Comparison of ENCODE assay signal across 1 cellular context in the genomic region with DNA sequence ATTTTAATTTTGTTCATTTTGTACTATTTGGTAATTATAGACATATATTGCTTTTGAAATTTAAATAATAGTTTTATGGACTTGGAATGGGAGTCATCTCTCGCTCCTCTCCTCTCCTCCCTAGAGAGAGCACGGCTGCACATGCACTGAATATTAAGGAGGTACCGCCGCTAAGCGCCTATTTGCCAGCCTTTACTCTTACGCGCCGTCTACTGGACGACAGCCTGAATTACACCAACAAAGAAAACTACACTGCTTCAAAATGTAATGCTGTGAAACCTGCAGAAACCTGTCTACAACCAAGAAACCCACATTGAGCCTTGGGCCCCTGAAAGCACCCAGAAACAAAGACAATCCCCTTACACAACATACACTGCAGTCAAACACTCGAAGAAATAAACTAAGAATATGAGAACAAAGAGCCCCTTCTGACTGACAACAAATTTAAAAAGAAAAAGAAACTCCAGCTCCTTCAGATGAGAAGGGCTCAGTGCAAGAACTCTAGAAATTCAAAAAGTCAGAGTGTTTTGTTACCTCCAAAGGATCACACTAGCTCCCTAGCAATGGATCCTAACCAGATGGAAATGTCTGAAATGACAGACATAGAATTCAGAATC.
TF ChIP-seq lines count a peak whose summit lies in the region.

No MANE protein-coding gene starts in this region.

TF ChIP-seq in GM23338, 12 proteins besides CTCF, POLR2A, EP300 and RAD21 (continued from another document):
- no peak for TF ChIP-seq ZNF114 (CRISPR knock-in tag; IDR thresholded peaks at IDR 0.05)
- TF ChIP-seq, protein P1, sequence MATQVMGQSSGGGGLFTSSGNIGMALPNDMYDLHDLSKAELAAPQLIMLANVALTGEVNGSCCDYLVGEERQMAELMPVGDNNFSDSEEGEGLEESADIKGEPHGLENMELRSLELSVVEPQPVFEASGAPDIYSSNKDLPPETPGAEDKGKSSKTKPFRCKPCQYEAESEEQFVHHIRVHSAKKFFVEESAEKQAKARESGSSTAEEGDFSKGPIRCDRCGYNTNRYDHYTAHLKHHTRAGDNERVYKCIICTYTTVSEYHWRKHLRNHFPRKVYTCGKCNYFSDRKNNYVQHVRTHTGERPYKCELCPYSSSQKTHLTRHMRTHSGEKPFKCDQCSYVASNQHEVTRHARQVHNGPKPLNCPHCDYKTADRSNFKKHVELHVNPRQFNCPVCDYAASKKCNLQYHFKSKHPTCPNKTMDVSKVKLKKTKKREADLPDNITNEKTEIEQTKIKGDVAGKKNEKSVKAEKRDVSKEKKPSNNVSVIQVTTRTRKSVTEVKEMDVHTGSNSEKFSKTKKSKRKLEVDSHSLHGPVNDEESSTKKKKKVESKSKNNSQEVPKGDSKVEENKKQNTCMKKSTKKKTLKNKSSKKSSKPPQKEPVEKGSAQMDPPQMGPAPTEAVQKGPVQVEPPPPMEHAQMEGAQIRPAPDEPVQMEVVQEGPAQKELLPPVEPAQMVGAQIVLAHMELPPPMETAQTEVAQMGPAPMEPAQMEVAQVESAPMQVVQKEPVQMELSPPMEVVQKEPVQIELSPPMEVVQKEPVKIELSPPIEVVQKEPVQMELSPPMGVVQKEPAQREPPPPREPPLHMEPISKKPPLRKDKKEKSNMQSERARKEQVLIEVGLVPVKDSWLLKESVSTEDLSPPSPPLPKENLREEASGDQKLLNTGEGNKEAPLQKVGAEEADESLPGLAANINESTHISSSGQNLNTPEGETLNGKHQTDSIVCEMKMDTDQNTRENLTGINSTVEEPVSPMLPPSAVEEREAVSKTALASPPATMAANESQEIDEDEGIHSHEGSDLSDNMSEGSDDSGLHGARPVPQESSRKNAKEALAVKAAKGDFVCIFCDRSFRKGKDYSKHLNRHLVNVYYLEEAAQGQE (IDR thresholded peaks at IDR 0.05; ENCODE audit: unreplicated experiment): no peak
- no peak for TF ChIP-seq CREB1 (CRISPR knock-in tag; IDR thresholded peaks at IDR 0.05; ENCODE audit: low read depth)
